21 cellular contexts compared by ENCODE assay signal in the genomic region with DNA sequence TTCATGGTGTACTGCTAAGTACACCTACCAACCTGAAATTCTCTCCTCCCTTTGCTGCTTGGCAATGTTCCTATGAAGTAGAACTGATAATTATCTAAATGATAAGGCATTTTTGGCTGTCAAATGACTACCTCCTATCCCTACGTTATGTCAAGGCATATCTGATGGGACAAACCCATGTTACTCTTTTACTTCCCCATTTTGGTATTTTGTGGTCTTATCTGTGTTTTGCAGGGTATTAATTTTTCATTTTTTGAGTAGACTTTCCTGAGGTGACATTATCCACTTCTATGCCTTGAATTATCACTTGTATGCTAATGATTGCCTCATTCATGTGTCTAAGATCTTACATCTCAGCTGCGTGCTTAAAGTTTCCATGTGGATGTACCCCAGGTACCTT.
"Had no signal": no experiment of that assay in that cellular context is flagged by ENCODE, and none has a peak within 500 bp of the region (broad histone marks: within the 10 kb centered on the region; RNA-seq: fewer than 3 reads in every experiment).

No MANE protein-coding gene starts in this region.

- ATAC-seq: activated T-helper 17 cell treated with anti-CD3 and anti-CD28 coated beads, Interleukin-2, amount 50 U/mL, for 72 hours; effector memory CD8-positive, alpha-beta T cell; gastrocnemius medialis; left colon; right cardiac atrium had no signal

- H3K27ac ChIP-seq: ascending aorta, breast epithelium, gastrocnemius medialis, prostate gland, skin epidermis, WERI-Rb-1 had no signal

- H3K36me3 Mint-ChIP-seq: mesothelial cell of epicardium had no signal

- H3K4me3 ChIP-seq: ascending aorta, breast epithelium, gastrocnemius medialis, lung, prostate gland, skin epidermis had no signal

- H3K9me3 Mint-ChIP-seq: dendritic cell treated with granulocyte-macrophage colony-stimulating factor and Interleukin-4, amounts not matched to agents 40 ng/mL and 50 ng/mL, for 4 days; effector memory CD8-positive, alpha-beta T cell had no signal

- H3K4me1 Mint-ChIP-seq: activated T-helper 17 cell treated with anti-CD3 and anti-CD28 coated beads, Interleukin-2, amount 50 U/mL, for 72 hours had no signal

- H3K4me3 Mint-ChIP-seq: activated naive CD4-positive, alpha-beta T cell treated with anti-CD3 and anti-CD28 coated beads for 36 hours; activated T-helper 17 cell treated with anti-CD3 and anti-CD28 coated beads, Interleukin-2, amount 50 U/mL, for 72 hours; dendritic cell treated with granulocyte-macrophage colony-stimulating factor and Interleukin-4, amounts not matched to agents 40 ng/mL and 50 ng/mL, for 4 days; effector memory CD8-positive, alpha-beta T cell; mesothelial cell of epicardium; T-helper 2 cell treated with Interferon-gamma antibody and Interleukin-4, amounts not matched to agents 5 μg/mL and 100 μg/mL, for 36 hours had no signal

- DNase-seq: activated CD4-positive, alpha-beta T cell treated with anti-CD3 and anti-CD28 coated beads, Interleukin-2, amount 50 U/mL, for 48 hours; activated naive CD4-positive, alpha-beta T cell treated with anti-CD3 and anti-CD28 coated beads for 36 hours; cerebellar nuclear complex; effector memory CD8-positive, alpha-beta T cell; gastrocnemius medialis; left colon; right cardiac atrium; stimulated activated CD4-positive, alpha-beta T cell treated with anti-CD3 and anti-CD28 coated beads, Interleukin-15, amount 100 ng/mL, for 24 hours; stimulated activated CD4-positive, alpha-beta T cell treated with anti-CD3 and anti-CD28 coated beads, Interleukin-4, amount 100 ng/mL, for 1 hour; stimulated activated naive CD4-positive, alpha-beta T cell treated with Interleukin-2 at 50 U/mL for 16 hours; trophoblast cell; WERI-Rb-1 had no signal

- H3K27me3 Mint-ChIP-seq: activated T-helper 17 cell treated with anti-CD3 and anti-CD28 coated beads, Interleukin-2, amount 50 U/mL, for 72 hours; dendritic cell treated with granulocyte-macrophage colony-stimulating factor and Interleukin-4, amounts not matched to agents 40 ng/mL and 50 ng/mL, for 4 days; effector memory CD8-positive, alpha-beta T cell had no signal

- H3K27ac Mint-ChIP-seq: activated naive CD4-positive, alpha-beta T cell treated with anti-CD3 and anti-CD28 coated beads for 36 hours; activated T-helper 17 cell treated with anti-CD3 and anti-CD28 coated beads, Interleukin-2, amount 50 U/mL, for 72 hours; dendritic cell treated with granulocyte-macrophage colony-stimulating factor and Interleukin-4, amounts not matched to agents 40 ng/mL and 50 ng/mL, for 4 days; effector memory CD8-positive, alpha-beta T cell; mesothelial cell of epicardium; T-helper 2 cell treated with Interferon-gamma antibody and Interleukin-4, amounts not matched to agents 5 μg/mL and 100 μg/mL, for 36 hours had no signal
